Comparison of ENCODE assay signal across 26 cellular contexts in genomic region chr11:131918663-131919062, GRCh38.
"Had no signal": no experiment of that assay in that cellular context is flagged by ENCODE, and none has a peak within 500 bp of the region (broad histone marks: within the 10 kb centered on the region; RNA-seq: fewer than 3 reads in every experiment).

No MANE protein-coding gene starts in this region.

- H3K36me3 Mint-ChIP-seq: stimulated activated memory B cell treated with anti-CD40 and anti-IgM and Interleukin-4, amounts not matched to agents 10 μg/mL and 1 μg/mL and 100 μg/mL, for 72 hours; type B pancreatic cell had no signal

- ATAC-seq: mucosa of descending colon; naive thymus-derived CD4-positive, alpha-beta T cell; stimulated activated memory B cell treated with anti-CD40 and anti-IgM and Interleukin-4, amounts not matched to agents 10 μg/mL and 1 μg/mL and 100 μg/mL, for 72 hours; stimulated activated naive CD8-positive, alpha-beta T cell treated with anti-CD3 and anti-CD28 coated beads, Interleukin-15, amount 100 ng/mL, for 72 hours had no signal

- H3K27me3 ChIP-seq: neural progenitor cell, ovary, right atrium auricular region, right lobe of liver, tibial nerve, uterus had no signal

- H3K9ac ChIP-seq: neural progenitor cell had no signal

- H3K4me2 ChIP-seq: hepatocyte, neural progenitor cell, smooth muscle cell had no signal

- H3K36me3 ChIP-seq: left ventricle myocardium inferior, neural progenitor cell, neutrophil, ovary, right atrium auricular region, right lobe of liver, uterus had no signal

- DNase-seq: islet precursor cell; left ventricle myocardium inferior; midbrain; mucosa of descending colon; naive thymus-derived CD4-positive, alpha-beta T cell; nephron progenitor cell; occipital lobe; ovary; right lobe of liver; stimulated activated CD4-positive, alpha-beta T cell treated with anti-CD3 and anti-CD28 coated beads, Interleukin-1b, Interleukin-23, amount 100 ng/mL, for 48 hours; stimulated activated CD4-positive, alpha-beta T cell treated with anti-CD3 and anti-CD28 coated beads, Interleukin-2, amount 100 ng/mL, for 48 hours; stimulated activated CD4-positive, alpha-beta T cell treated with anti-CD3 and anti-CD28 coated beads, Interleukin-4, amount 100 ng/mL, for 4 hours; stimulated activated CD8-positive, alpha-beta memory T cell treated with anti-CD3 and anti-CD28 coated beads, Interleukin-4, amount 100 ng/mL, for 48 hours; stimulated activated naive CD4-positive, alpha-beta T cell treated with Interleukin-2 at 50 U/mL for 16 hours; stimulated activated naive CD8-positive, alpha-beta T cell treated with anti-CD3 and anti-CD28 coated beads, Interleukin-15, amount 100 ng/mL, for 72 hours; uterus had no signal

- H3K4me3 ChIP-seq: hepatocyte, left ventricle myocardium inferior, lung, mucosa of descending colon, neural progenitor cell, ovary, right atrium auricular region, right lobe of liver, smooth muscle cell, tibial nerve, uterus had no signal

- H2AFZ ChIP-seq: hepatocyte, neural progenitor cell had no signal

- H3K27ac ChIP-seq: hepatocyte, left ventricle myocardium inferior, neural progenitor cell, neutrophil, ovary, right lobe of liver, tibial nerve, uterus had no signal

- H3K27ac Mint-ChIP-seq: naive thymus-derived CD4-positive, alpha-beta T cell; nephron progenitor cell; neural progenitor cell; progenitor cell of endocrine pancreas; stimulated activated memory B cell treated with anti-CD40 and anti-IgM and Interleukin-4, amounts not matched to agents 10 μg/mL and 1 μg/mL and 100 μg/mL, for 72 hours; stimulated activated naive CD8-positive, alpha-beta T cell treated with anti-CD3 and anti-CD28 coated beads, Interleukin-15, amount 100 ng/mL, for 72 hours; type B pancreatic cell had no signal

- H3K4me3 Mint-ChIP-seq: naive thymus-derived CD4-positive, alpha-beta T cell; nephron progenitor cell; neural progenitor cell; stimulated activated memory B cell treated with anti-CD40 and anti-IgM and Interleukin-4, amounts not matched to agents 10 μg/mL and 1 μg/mL and 100 μg/mL, for 72 hours; stimulated activated naive CD8-positive, alpha-beta T cell treated with anti-CD3 and anti-CD28 coated beads, Interleukin-15, amount 100 ng/mL, for 72 hours; type B pancreatic cell had no signal

- H3K9me3 Mint-ChIP-seq: nephron progenitor cell; neural progenitor cell; stimulated activated memory B cell treated with anti-CD40 and anti-IgM and Interleukin-4, amounts not matched to agents 10 μg/mL and 1 μg/mL and 100 μg/mL, for 72 hours; type B pancreatic cell had no signal

- H3K4me1 ChIP-seq: neural progenitor cell, right lobe of liver, uterus had no signal

- H3K27me3 Mint-ChIP-seq: stimulated activated memory B cell treated with anti-CD40 and anti-IgM and Interleukin-4, amounts not matched to agents 10 μg/mL and 1 μg/mL and 100 μg/mL, for 72 hours had no signal

- H3K9me3 ChIP-seq: left ventricle myocardium inferior, mucosa of descending colon, neutrophil, ovary, right atrium auricular region, right lobe of liver, tibial nerve, uterus had no signal

- H3K4me1 Mint-ChIP-seq: neural progenitor cell; stimulated activated memory B cell treated with anti-CD40 and anti-IgM and Interleukin-4, amounts not matched to agents 10 μg/mL and 1 μg/mL and 100 μg/mL, for 72 hours; stimulated activated naive CD8-positive, alpha-beta T cell treated with anti-CD3 and anti-CD28 coated beads, Interleukin-15, amount 100 ng/mL, for 72 hours had no signal
